22 cellular contexts compared by ENCODE assay signal in the genomic region with DNA sequence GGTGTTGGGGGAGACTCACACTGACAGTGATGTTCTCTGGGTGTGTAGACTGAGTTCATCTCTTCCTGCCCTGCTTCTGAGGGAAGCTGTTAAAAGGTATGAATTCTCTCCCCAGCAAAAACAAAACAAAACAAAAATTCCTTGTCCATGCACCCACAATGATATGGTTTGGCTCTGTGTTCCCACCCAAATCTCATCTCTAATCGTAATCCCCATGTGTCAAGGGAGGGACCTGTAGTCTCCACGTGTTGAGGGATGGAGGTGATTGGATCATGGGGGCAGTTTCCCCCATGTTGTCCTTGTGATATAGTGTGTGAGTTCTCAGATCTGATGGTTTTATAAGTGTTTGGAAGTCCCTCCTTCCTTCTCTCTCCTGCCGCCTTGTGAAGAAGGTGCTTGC.
"Had no signal": no experiment of that assay in that cellular context is flagged by ENCODE, and none has a peak within 500 bp of the region (broad histone marks: within the 10 kb centered on the region; RNA-seq: fewer than 3 reads in every experiment).

No MANE protein-coding gene starts in this region.

- DNase-seq: IMR-90, Kasumi-1, MM.1S, NCI-H1092 treated with DMSO at 0.1 percent for 48 hours, NCI-H1436, NCI-H187, NCI-H2029, NCI-H2081 treated with DMSO at 0.1 percent for 48 hours, NCI-H2171, NCI-H226, NCI-H446, NCI-H510A, NCI-H524 treated with DMSO at 0.1 percent for 48 hours, NCI-H69, NCI-H774, Right ventricle myocardium superior, RPMI8226, SIG-M5, SK-N-SH, SW 1271 had no signal

- H3K4me2 ChIP-seq: KMS-11, SK-N-SH had no signal

- H3K9ac ChIP-seq: KMS-11, SK-N-SH had no signal

- H3K9me3 ChIP-seq: SK-N-SH had no signal

- FAIRE-seq: RCC 7860 had no signal

- H3K27ac ChIP-seq: KMS-11 had no signal
